In genomic region chr5:135377751-135378680, GRCh38 we compare ENCODE assay signal across 12 cellular contexts. TPM values are rescaled to one million over a fixed set of nuclear protein-coding genes. Genes with fewer than 3 reads are reported as not detected.
DNase-seq lines count a peak whose midpoint lies in the region; ATAC-seq, FAIRE-seq and TF ChIP-seq lines count a peak whose summit lies in the region.
"Had no signal": no experiment of that assay in that cellular context is flagged by ENCODE, and none has a peak within 500 bp of the region (broad histone marks: within the 10 kb centered on the region; RNA-seq: fewer than 3 reads in every experiment).

No MANE protein-coding gene starts in this region.

- no peak for DNase-seq in CD4-positive, alpha-beta T cell
- DNase-seq in activated CD4-positive, alpha-beta memory T cell treated with anti-CD3 and anti-CD28 coated beads for 36 hours, result no peak
- no peak for DNase-seq in naive B cell
- no peak for DNase-seq in GM20000 (ENCODE audit: low spot score)
- no peak for DNase-seq in mesenteric fat pad (ENCODE audit: low spot score)
- DNase-seq in neural progenitor cell (ENCODE audit: low spot score), result no peak
- no peak for DNase-seq in kidney
- DNase-seq: activated effector memory CD4-positive, alpha-beta T cell treated with anti-CD3 and anti-CD28 coated beads, Interleukin-2, amount 50 U/mL, for 16 hours; left cardiac atrium; NCI-H446 treated with DMSO at 0.1 percent for 48 hours had no signal

- no peak overlapping the region for H3K4me2 ChIP-seq in neural progenitor cell

- no peaks in the 10 kb centered on the region for H3K36me3 ChIP-seq in neural progenitor cell
- peaks cover 9 to 14% of the 10 kb centered on the region in 2 donors for H3K36me3 ChIP-seq in kidney (ENCODE audit: control insufficient read depth in 1 of 2, insufficient read depth in 2 of 2, low read length in 2 of 2)

- ATAC-seq in CD4-positive, alpha-beta T cell (ENCODE audit: poor library complexity), result no peak
- ATAC-seq in GM21723 (IDR thresholded peaks at IDR 0.05; ENCODE audit: unreplicated experiment) (peak; percentile 23), naive B cell (ENCODE audit: low read depth in 2 of 2) (no peak)

- peaks cover 79% of the 10 kb centered on the region for H3K4me1 Mint-ChIP-seq in CD4-positive, alpha-beta T cell (ENCODE audit: low read depth)
- peaks cover 61% of the 10 kb centered on the region for H3K4me1 Mint-ChIP-seq in activated CD4-positive, alpha-beta memory T cell treated with anti-CD3 and anti-CD28 coated beads for 36 hours (ENCODE audit: low read depth)
- peaks cover 14 to 43% (median 23%) of the 10 kb centered on the region in 3 donors for H3K4me1 Mint-ChIP-seq in naive B cell
- H3K4me1 Mint-ChIP-seq in neural progenitor cell, result no peaks in the 10 kb centered on the region

- no peak overlapping the region for H3K27ac ChIP-seq in CD4-positive, alpha-beta T cell (ENCODE audit: low read depth, low read length)
- H3K27ac ChIP-seq in neural progenitor cell (no peak overlapping the region), kidney (ENCODE audit: low read depth in 2 of 2, low read length in 2 of 2) (no peak overlapping the region)

- TF ChIP-seq CTCF in CD4-positive, alpha-beta T cell (IDR thresholded peaks at IDR 0.05), result no peak
- TF ChIP-seq CTCF in GM20000 (IDR thresholded peaks at IDR 0.05; ENCODE audit: extremely low read depth, missing control alignments) (no peak), neural progenitor cell (IDR thresholded peaks at IDR 0.05) (no peak), kidney (IDR thresholded peaks at IDR 0.05; ENCODE audit: borderline replicate concordance, extremely low read depth, insufficient read depth) (no peak)

- H2AFZ ChIP-seq in neural progenitor cell (replicated peaks), result no peak overlapping the region

- H3K9ac ChIP-seq in neural progenitor cell, result no peak overlapping the region
- no peak overlapping the region for H3K9ac ChIP-seq in kidney (ENCODE audit: low read length in 2 of 2)

- POLR2A ChIA-PET in CD4-positive, alpha-beta T cell (lab: Charles Lee), result interaction anchor here (0.6 kb wide), 1 partner anchor 35 kb away, joined by 3 read pairs; no protein-coding TSS in a partner anchor
- POLR2A ChIA-PET in activated CD4-positive, alpha-beta memory T cell treated with anti-CD3 and anti-CD28 coated beads for 36 hours (lab: Charles Lee), result no interaction called here

- no peaks in the 10 kb centered on the region for H3F3A ChIP-seq in neural progenitor cell (ENCODE audit: low read depth)

- H4K20me1 ChIP-seq in neural progenitor cell (ENCODE audit: low read depth), result peaks cover 73% of the 10 kb centered on the region

- peak overlapping the region; percentile 18 for H3K27ac Mint-ChIP-seq in CD4-positive, alpha-beta T cell
- H3K27ac Mint-ChIP-seq in activated CD4-positive, alpha-beta memory T cell treated with anti-CD3 and anti-CD28 coated beads for 36 hours, result peak overlapping the region; percentile 71
- H3K27ac Mint-ChIP-seq in naive B cell (peak overlapping the region in 4 of 6 donors; percentile 15 to 60 (median 32)), neural progenitor cell (no peak overlapping the region)

- H3K4me1 ChIP-seq in neural progenitor cell (no peaks in the 10 kb centered on the region), kidney (ENCODE audit: control insufficient read depth in 1 of 2, insufficient read depth in 1 of 2, low read depth in 1 of 2, low read length in 2 of 2) (peaks cover 0 to 6% of the 10 kb centered on the region in 2 donors)

- H3K9me3 ChIP-seq in CD4-positive, alpha-beta T cell (ENCODE audit: control insufficient read depth, low read length), result no peaks in the 10 kb centered on the region
- no peaks in the 10 kb centered on the region for H3K9me3 ChIP-seq in neural progenitor cell (ENCODE audit: low read depth)
- H3K9me3 ChIP-seq in kidney (ENCODE audit: control insufficient read depth in 1 of 2, low read length in 2 of 2), result no peaks in the 10 kb centered on the region
- H3K9me3 ChIP-seq: esophagus muscularis mucosa had no signal

- H3K4me3 Mint-ChIP-seq in CD4-positive, alpha-beta T cell, result no peak overlapping the region
- H3K4me3 Mint-ChIP-seq in activated CD4-positive, alpha-beta memory T cell treated with anti-CD3 and anti-CD28 coated beads for 36 hours, result no peak overlapping the region
- H3K4me3 Mint-ChIP-seq in naive B cell (peak overlapping the region in 2 of 8 donors; percentile 27 to 48), neural progenitor cell (no peak overlapping the region)

- peaks cover under 1% of the 10 kb centered on the region for H3K79me2 ChIP-seq in neural progenitor cell (ENCODE audit: low read depth)

- no peak overlapping the region for H3K4me3 ChIP-seq in neural progenitor cell
- no peak overlapping the region for H3K4me3 ChIP-seq in kidney (ENCODE audit: low read length in 2 of 2)
- H3K4me3 ChIP-seq: esophagus muscularis mucosa had no signal

- intact Hi-C loops in CD4-positive, alpha-beta T cell (cut with DNase I, micrococcal nuclease), result no loop called here
- intact Hi-C loops in activated CD4-positive, alpha-beta memory T cell treated with anti-CD3 and anti-CD28 coated beads for 36 hours (cut with micrococcal nuclease), result loop anchor here (1.0 kb wide), 3 partner anchors 14 to 458 kb away; partner anchors contain the start of gene MACROH2A1
- intact Hi-C loops in kidney (cut with DNase I), result no loop called here

- CTCF ChIA-PET in CD4-positive, alpha-beta T cell (lab: Charles Lee), result no interaction called here
- CTCF ChIA-PET in activated CD4-positive, alpha-beta memory T cell treated with anti-CD3 and anti-CD28 coated beads for 36 hours (lab: Charles Lee), result interaction anchor here (0.9 to 1.0 kb wide), 2 partner anchors 8 to 49 kb away, joined by 3 read pairs; no protein-coding TSS in a partner anchor

- peaks cover 97% of the 10 kb centered on the region for H3K36me3 Mint-ChIP-seq in CD4-positive, alpha-beta T cell (ENCODE audit: low read depth)
- H3K36me3 Mint-ChIP-seq in activated CD4-positive, alpha-beta memory T cell treated with anti-CD3 and anti-CD28 coated beads for 36 hours, result peaks cover 70% of the 10 kb centered on the region
- H3K36me3 Mint-ChIP-seq in naive B cell, result peaks cover 22 to 28% of the 10 kb centered on the region in 2 donors
- peaks cover 35% of the 10 kb centered on the region for H3K36me3 Mint-ChIP-seq in neural progenitor cell

- no peaks in the 10 kb centered on the region for H3K27me3 ChIP-seq in CD4-positive, alpha-beta T cell (ENCODE audit: control insufficient read depth, insufficient read depth, low read length)
- H3K27me3 ChIP-seq in neural progenitor cell, result no peaks in the 10 kb centered on the region
- H3K27me3 ChIP-seq: esophagus muscularis mucosa had no signal

- H3K27me3 Mint-ChIP-seq in CD4-positive, alpha-beta T cell, result no peaks in the 10 kb centered on the region
- no peaks in the 10 kb centered on the region for H3K27me3 Mint-ChIP-seq in activated CD4-positive, alpha-beta memory T cell treated with anti-CD3 and anti-CD28 coated beads for 36 hours
- H3K27me3 Mint-ChIP-seq in naive B cell (no peaks in the 10 kb centered on the region), neural progenitor cell (ENCODE audit: insufficient read depth, low read depth) (no peaks in the 10 kb centered on the region)

- no peak for FAIRE-seq in kidney (lab: Jason Lieb, UNC)

- H3K9me3 Mint-ChIP-seq in CD4-positive, alpha-beta T cell, result no peaks in the 10 kb centered on the region
- H3K9me3 Mint-ChIP-seq in activated CD4-positive, alpha-beta memory T cell treated with anti-CD3 and anti-CD28 coated beads for 36 hours, result no peaks in the 10 kb centered on the region
- H3K9me3 Mint-ChIP-seq in naive B cell (no peaks in the 10 kb centered on the region), neural progenitor cell (no peaks in the 10 kb centered on the region)

RNA-seq across cellular contexts. Expression of gene MACROH2A1, which starts 21.0 kb away (rescaled TPM):
- 100 to 1,000 TPM; 114 to 120 TPM for total RNA-seq in CD4-positive, alpha-beta T cell
- 100 to 1,000 TPM; 159 to 161 TPM for total RNA-seq in activated CD4-positive, alpha-beta memory T cell treated with anti-CD3 and anti-CD28 coated beads for 36 hours
- polyA plus RNA-seq in naive B cell (ENCODE audit: low read depth in 6 of 6) (100 to 1,000 TPM in 5 of 6 donors, 10 to 100 TPM in 1; 85.2 to 170 (median 120) TPM), kidney (ENCODE audit: insufficient read depth, low read depth, low replicate concordance) (99.4 TPM)
- total RNA-seq in mesenteric fat pad (170 TPM), neural progenitor cell (ENCODE audit: low replicate concordance) (179 and 227 TPM in 2 replicates), kidney (144 TPM)
